1 cellular context compared by ENCODE assay signal in genomic region chr6:136643850-136644596, GRCh38.
A peak's percentile ranks its signal among the peaks of the same experiment; 100 is the strongest.
TF ChIP-seq lines count a peak whose summit lies in the region.

No MANE protein-coding gene starts in this region.

TF ChIP-seq in HepG2, 621 proteins besides CTCF, POLR2A, EP300 and RAD21 (continued from another document):
- TF ChIP-seq ZBTB40 (IDR thresholded peaks at IDR 0.05) (no peak), ZBTB40 (CRISPR knock-in tag; IDR thresholded peaks at IDR 0.05) (0 out of 2 replicates have a peak, but pooled peaks have one; percentile 14)
